Comparison of ENCODE assay signal across 1 cellular context in the genomic region with DNA sequence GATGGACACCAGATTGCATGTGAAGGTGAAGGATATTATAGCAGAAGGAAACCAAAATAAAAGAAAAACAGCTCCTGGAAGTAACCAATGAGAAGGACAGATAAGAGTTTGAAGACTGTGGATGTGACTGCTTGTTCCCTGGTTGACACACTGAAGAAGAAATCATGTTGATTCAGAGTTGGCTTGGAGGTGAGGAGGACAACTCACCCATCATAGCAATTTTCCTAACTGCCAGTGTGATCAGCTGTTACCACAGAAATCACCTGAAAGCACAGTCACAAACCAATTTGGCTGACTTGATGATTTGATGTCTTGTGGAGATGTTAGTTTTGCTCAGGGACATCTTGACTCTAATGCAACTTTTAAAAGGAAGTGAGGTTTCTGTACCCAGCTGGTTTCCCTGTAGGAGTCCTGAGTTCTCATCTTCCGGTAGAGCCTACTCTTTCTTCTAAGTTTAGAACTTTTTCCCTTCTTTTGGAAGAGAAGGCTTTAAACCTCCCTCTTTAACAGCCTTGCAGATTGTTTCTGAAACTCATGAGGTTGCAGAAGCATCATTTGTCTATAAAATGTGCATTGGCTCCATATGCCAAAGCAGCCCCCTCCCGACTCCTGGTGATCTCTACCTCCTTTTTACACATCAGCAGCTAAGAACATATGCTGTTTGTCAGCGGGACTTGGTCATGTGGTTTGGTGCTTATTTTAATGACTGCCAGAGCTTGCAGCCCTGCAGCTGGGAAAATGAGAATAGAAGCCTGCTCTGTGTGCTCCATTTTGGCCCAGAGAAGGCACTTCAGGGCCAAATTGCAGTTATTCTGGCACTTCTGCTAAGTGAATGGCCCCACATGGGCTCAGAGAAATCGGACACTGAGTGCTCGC.
TF ChIP-seq lines count a peak whose summit lies in the region.

No MANE protein-coding gene starts in this region.

TF ChIP-seq in IMR-90, 13 proteins besides CTCF, POLR2A, EP300 and RAD21:
- no peak for TF ChIP-seq NFE2L2 (IDR thresholded peaks at IDR 0.05; ENCODE audit: low read depth, low read length)
- TF ChIP-seq, protein P1, sequence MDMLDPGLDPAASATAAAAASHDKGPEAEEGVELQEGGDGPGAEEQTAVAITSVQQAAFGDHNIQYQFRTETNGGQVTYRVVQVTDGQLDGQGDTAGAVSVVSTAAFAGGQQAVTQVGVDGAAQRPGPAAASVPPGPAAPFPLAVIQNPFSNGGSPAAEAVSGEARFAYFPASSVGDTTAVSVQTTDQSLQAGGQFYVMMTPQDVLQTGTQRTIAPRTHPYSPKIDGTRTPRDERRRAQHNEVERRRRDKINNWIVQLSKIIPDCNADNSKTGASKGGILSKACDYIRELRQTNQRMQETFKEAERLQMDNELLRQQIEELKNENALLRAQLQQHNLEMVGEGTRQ (IDR thresholded peaks at IDR 0.05; ENCODE audit: low read depth, low read length): no peak
- TF ChIP-seq MAZ (IDR thresholded peaks at IDR 0.05; ENCODE audit: borderline replicate concordance, low read depth, low read length): no peak
- no peak for TF ChIP-seq SMC3 (IDR thresholded peaks at IDR 0.05; ENCODE audit: low read depth, low read length)
- no peak for TF ChIP-seq MXI1 (IDR thresholded peaks at IDR 0.05; ENCODE audit: borderline replicate concordance, low read depth, low read length)
- TF ChIP-seq ELK1 (IDR thresholded peaks at IDR 0.05; ENCODE audit: borderline replicate concordance, low read depth, low read length): no peak
- no peak for TF ChIP-seq CEBPB (IDR thresholded peaks at IDR 0.05; ENCODE audit: low read depth, low read length)
- TF ChIP-seq BHLHE40 (IDR thresholded peaks at IDR 0.05; ENCODE audit: low read depth, low read length): no peak
- TF ChIP-seq MAFK (IDR thresholded peaks at IDR 0.05; ENCODE audit: low read depth, low read length): no peak
- TF ChIP-seq CHD1 (IDR thresholded peaks at IDR 0.05; ENCODE audit: low read depth, low read length): no peak
- TF ChIP-seq RFX5 (IDR thresholded peaks at IDR 0.05; ENCODE audit: low read depth, low read length): no peak
- TF ChIP-seq RCOR1 (IDR thresholded peaks at IDR 0.05; ENCODE audit: insufficient replicate concordance, low read length): no peak
- no peak for TF ChIP-seq FOS (IDR thresholded peaks at IDR 0.05; ENCODE audit: low read depth, low read length)
